In genomic region chr17:77385750-77386501, GRCh38 we compare ENCODE assay signal across 11 cellular contexts.
DNase-seq lines count a peak whose midpoint lies in the region; ATAC-seq and TF ChIP-seq lines count a peak whose summit lies in the region.
"Had no signal": no experiment of that assay in that cellular context is flagged by ENCODE, and none has a peak within 500 bp of the region (broad histone marks: within the 10 kb centered on the region; RNA-seq: fewer than 3 reads in every experiment).

No MANE protein-coding gene starts in this region.

- peaks cover 42% of the 10 kb centered on the region for H3K36me3 Mint-ChIP-seq in Caco-2 (ENCODE audit: insufficient read depth, unreplicated experiment)

- H3K4me1 ChIP-seq in Caco-2 (peaks cover 75% of the 10 kb centered on the region), psoas muscle (peaks cover 80% of the 10 kb centered on the region)

- peaks cover 59% of the 10 kb centered on the region for H3K4me1 Mint-ChIP-seq in Caco-2 (ENCODE audit: low read depth, unreplicated experiment)

- H3K27me3 ChIP-seq in Caco-2 (replicated peaks; ENCODE audit: control insufficient read depth, insufficient read depth, low read length) (no peaks in the 10 kb centered on the region), psoas muscle (ENCODE audit: insufficient read depth in 3 of 3, low read length in 2 of 3) (no peaks in the 10 kb centered on the region)
- H3K27me3 ChIP-seq: dorsolateral prefrontal cortex, ovary had no signal

- H3K9me3 ChIP-seq in Caco-2: no peaks in the 10 kb centered on the region
- no peaks in the 10 kb centered on the region for H3K9me3 ChIP-seq in psoas muscle
- H3K9me3 ChIP-seq: ovary had no signal

- H3K27me3 Mint-ChIP-seq in Caco-2 (ENCODE audit: insufficient read depth, unreplicated experiment): no peaks in the 10 kb centered on the region

- WGBS in psoas muscle, 3 donors: 40 to 48% (median 44%) methylated on average over 16 of the region's 16 CpGs

- POLR2A ChIA-PET in Caco-2 (lab: Charles Lee): no interaction called here

- BruUV-seq in Caco-2 (replicated peaks; lab: Mats Ljungman, UMichigan): no TSS peak

- H3K4me3 Mint-ChIP-seq in Caco-2 (ENCODE audit: unreplicated experiment): peak overlapping the region; percentile 16

- no peak for TF ChIP-seq CTCF in Caco-2 (IDR thresholded peaks at IDR 0.05; ENCODE audit: insufficient read depth in 1 of 2, low read depth in 1 of 2, low read length in 1 of 2, severe bottlenecking in 1 of 2, unreplicated experiment in 1 of 2)
- TF ChIP-seq CTCF in VCaP (conservative IDR thresholded peaks at IDR 0.05): no peak
- no peak for TF ChIP-seq CTCF in psoas muscle (IDR thresholded peaks at IDR 0.05)

- DNase-seq in Caco-2 (no peak), Right ventricle myocardium superior (peak; percentile 75), psoas muscle (peak; percentile 57 to 73), COR-L47 (lab: John Stamatoyannopoulos, UW) (no peak), NCI-H446 (lab: John Stamatoyannopoulos, UW) (no peak), D341Med (ENCODE audit: low spot score) (no peak), HK-2 (ENCODE audit: unreplicated experiment) (no peak)
- DNase-seq: dorsolateral prefrontal cortex, NCI-H1092 treated with DMSO at 0.1 percent for 48 hours had no signal

- H3K9me3 Mint-ChIP-seq in Caco-2 (ENCODE audit: unreplicated experiment): no peaks in the 10 kb centered on the region

- H3K36me3 ChIP-seq in Caco-2 (ENCODE audit: control insufficient read depth, insufficient read depth, low read length) (no peaks in the 10 kb centered on the region), psoas muscle (ENCODE audit: insufficient read depth in 1 of 2, low read depth in 1 of 2) (no peaks in the 10 kb centered on the region)
- H3K36me3 ChIP-seq: ovary had no signal

- no peak overlapping the region for H3K4me3 ChIP-seq in Caco-2 (ENCODE audit: low read depth, low read length)
- peak overlapping the region; percentile 4 for H3K4me3 ChIP-seq in psoas muscle
- H3K4me3 ChIP-seq: dorsolateral prefrontal cortex, ovary had no signal

- CTCF ChIA-PET in Caco-2 (lab: Charles Lee): no interaction called here

- H3K27ac ChIP-seq in VCaP (0 out of 2 replicates have a peak overlapping the region, but pooled peaks have one; percentile 2), psoas muscle (peak overlapping the region; percentile 68)

- intact Hi-C loops in Caco-2 (cut with micrococcal nuclease; ENCODE audit: unreplicated experiment) (no loop called here), Right ventricle myocardium superior (cut with DNase I) (loop anchor here (10.0 kb wide), 1 partner anchor 51 kb away; no protein-coding TSS in a partner anchor), psoas muscle (cut with DNase I) (loop anchor here in 1 of 2 donors (5.0 kb wide), 1 partner anchor 36 kb away; no protein-coding TSS in a partner anchor)

- peak overlapping the region; percentile 79 for H3K27ac Mint-ChIP-seq in Caco-2 (ENCODE audit: unreplicated experiment)

- peak; percentile 2 for ATAC-seq in Right ventricle myocardium superior (ENCODE audit: poor library complexity)
- peak in 1 of 4 donors; percentile 10 for ATAC-seq in psoas muscle

Comparison
In these comparisons a context has a peak if more than half of its experiments do, and no peak if none do; other contexts are left out.
1. DNase-seq: peak in Right ventricle myocardium superior (single experiment) and psoas muscle (2 of 2); none in Caco-2 (0 of 2), COR-L47 (single experiment), NCI-H446 (0 of 2), D341Med (single experiment) and HK-2 (single experiment).